Comparison of ENCODE assay signal across 1 cellular context in the genomic region with DNA sequence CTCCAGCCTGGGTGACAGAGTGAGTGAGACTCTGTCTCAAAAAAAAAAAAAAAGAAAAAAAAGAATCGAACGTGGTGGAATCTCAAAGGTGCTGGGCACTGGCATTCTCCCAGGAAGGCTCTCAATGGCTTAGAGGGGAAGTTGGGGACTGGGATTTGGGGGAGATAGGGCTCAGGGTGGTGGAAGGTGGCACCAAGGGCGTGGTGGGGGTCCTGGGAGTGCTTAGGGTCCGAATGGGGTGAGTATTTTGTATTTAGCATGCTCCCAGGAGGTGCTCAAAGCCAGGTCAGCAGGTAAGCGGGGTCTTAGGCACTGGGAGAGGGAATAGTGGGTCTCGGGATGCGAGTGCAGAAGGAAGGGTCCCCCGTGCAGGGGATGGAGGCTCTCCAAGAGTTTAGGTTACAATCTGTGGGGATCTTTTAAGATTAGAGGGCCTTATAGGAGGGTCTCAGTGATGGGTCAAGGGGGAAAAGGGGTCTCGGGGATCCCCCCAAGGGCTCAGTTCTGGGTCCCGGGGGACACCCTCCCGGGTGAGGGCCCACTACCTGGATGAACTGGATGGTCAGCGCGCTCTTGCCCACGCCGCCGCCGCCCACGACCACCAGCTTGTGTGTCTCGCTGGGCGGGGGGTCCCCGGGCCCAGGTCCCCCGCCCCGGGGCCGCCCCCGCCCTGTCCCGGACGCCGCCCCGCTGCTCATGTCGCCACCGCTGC.
A peak's percentile ranks its signal among the peaks of the same experiment; 100 is the strongest.
TF ChIP-seq lines count a peak whose summit lies in the region.

No MANE protein-coding gene starts in this region.

TF ChIP-seq in HepG2, 621 proteins besides CTCF, POLR2A, EP300 and RAD21:
- TF ChIP-seq, protein P1, sequence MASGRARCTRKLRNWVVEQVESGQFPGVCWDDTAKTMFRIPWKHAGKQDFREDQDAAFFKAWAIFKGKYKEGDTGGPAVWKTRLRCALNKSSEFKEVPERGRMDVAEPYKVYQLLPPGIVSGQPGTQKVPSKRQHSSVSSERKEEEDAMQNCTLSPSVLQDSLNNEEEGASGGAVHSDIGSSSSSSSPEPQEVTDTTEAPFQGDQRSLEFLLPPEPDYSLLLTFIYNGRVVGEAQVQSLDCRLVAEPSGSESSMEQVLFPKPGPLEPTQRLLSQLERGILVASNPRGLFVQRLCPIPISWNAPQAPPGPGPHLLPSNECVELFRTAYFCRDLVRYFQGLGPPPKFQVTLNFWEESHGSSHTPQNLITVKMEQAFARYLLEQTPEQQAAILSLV (CRISPR knock-in tag; IDR thresholded peaks at IDR 0.05; ENCODE audit: borderline replicate concordance): 0 out of 2 replicates have a peak, but pooled peaks have one; percentile 29
- TF ChIP-seq ZNF615 (CRISPR knock-in tag; IDR thresholded peaks at IDR 0.05; ENCODE audit: borderline replicate concordance): 0 out of 2 replicates have a peak, but pooled peaks have one; percentile 34
- no peak for TF ChIP-seq SPEN (CRISPR knock-in tag; IDR thresholded peaks at IDR 0.05; ENCODE audit: low read depth)
- TF ChIP-seq, protein P2, sequence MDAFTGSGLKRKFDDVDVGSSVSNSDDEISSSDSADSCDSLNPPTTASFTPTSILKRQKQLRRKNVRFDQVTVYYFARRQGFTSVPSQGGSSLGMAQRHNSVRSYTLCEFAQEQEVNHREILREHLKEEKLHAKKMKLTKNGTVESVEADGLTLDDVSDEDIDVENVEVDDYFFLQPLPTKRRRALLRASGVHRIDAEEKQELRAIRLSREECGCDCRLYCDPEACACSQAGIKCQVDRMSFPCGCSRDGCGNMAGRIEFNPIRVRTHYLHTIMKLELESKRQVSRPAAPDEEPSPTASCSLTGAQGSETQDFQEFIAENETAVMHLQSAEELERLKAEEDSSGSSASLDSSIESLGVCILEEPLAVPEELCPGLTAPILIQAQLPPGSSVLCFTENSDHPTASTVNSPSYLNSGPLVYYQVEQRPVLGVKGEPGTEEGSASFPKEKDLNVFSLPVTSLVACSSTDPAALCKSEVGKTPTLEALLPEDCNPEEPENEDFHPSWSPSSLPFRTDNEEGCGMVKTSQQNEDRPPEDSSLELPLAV (CRISPR knock-in tag; conservative IDR thresholded peaks at IDR 0.05; ENCODE audit: low read depth): no peak
